Comparison of ENCODE assay signal across 1 cellular context in the genomic region with DNA sequence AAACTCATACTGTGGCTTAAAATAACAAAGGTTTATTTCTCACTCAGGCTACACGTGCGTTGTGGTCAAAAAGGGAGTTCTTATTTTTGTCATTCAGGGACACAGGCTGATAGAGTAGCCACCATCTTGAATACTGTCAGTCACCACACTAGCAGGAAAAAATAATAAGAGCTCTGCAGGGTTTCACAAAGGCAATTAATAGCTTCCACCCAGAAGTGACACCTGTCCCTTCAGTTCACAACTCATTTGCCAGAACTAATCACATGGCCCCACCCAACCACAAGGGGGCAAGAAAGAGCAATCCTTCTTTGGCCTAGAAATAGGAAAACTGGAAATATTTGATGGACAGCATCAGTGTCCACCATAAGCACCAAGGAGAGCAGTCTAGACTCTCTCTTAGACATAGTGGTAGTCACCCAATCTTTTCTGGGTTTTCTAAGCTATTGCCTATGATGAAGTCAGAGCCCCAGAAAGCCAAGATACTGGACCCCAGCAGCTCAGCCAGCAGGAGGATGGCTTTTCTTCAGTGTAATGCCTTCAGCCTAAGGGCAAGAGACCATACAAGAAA.
TF ChIP-seq lines count a peak whose summit lies in the region.

No MANE protein-coding gene starts in this region.

TF ChIP-seq in A549, 52 proteins besides CTCF, POLR2A, EP300 and RAD21 (continued from another document):
- TF ChIP-seq, protein P1, sequence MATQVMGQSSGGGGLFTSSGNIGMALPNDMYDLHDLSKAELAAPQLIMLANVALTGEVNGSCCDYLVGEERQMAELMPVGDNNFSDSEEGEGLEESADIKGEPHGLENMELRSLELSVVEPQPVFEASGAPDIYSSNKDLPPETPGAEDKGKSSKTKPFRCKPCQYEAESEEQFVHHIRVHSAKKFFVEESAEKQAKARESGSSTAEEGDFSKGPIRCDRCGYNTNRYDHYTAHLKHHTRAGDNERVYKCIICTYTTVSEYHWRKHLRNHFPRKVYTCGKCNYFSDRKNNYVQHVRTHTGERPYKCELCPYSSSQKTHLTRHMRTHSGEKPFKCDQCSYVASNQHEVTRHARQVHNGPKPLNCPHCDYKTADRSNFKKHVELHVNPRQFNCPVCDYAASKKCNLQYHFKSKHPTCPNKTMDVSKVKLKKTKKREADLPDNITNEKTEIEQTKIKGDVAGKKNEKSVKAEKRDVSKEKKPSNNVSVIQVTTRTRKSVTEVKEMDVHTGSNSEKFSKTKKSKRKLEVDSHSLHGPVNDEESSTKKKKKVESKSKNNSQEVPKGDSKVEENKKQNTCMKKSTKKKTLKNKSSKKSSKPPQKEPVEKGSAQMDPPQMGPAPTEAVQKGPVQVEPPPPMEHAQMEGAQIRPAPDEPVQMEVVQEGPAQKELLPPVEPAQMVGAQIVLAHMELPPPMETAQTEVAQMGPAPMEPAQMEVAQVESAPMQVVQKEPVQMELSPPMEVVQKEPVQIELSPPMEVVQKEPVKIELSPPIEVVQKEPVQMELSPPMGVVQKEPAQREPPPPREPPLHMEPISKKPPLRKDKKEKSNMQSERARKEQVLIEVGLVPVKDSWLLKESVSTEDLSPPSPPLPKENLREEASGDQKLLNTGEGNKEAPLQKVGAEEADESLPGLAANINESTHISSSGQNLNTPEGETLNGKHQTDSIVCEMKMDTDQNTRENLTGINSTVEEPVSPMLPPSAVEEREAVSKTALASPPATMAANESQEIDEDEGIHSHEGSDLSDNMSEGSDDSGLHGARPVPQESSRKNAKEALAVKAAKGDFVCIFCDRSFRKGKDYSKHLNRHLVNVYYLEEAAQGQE (IDR thresholded peaks at IDR 0.05) = peak; percentile 69; the same call in 1 of the 2 replicates
- no peak for TF ChIP-seq ZNF302 (CRISPR knock-in tag; IDR thresholded peaks at IDR 0.05)
- TF ChIP-seq TFCP2L1 (CRISPR knock-in tag; IDR thresholded peaks at IDR 0.05) = no peak
- TF ChIP-seq, protein P2, sequence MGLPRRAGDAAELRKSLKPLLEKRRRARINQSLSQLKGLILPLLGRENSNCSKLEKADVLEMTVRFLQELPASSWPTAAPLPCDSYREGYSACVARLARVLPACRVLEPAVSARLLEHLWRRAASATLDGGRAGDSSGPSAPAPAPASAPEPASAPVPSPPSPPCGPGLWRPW (IDR thresholded peaks at IDR 0.05) = no peak
- TF ChIP-seq NPAS2 (CRISPR knock-in tag; IDR thresholded peaks at IDR 0.05; ENCODE audit: borderline replicate concordance) = no peak
- TF ChIP-seq, protein P3, sequence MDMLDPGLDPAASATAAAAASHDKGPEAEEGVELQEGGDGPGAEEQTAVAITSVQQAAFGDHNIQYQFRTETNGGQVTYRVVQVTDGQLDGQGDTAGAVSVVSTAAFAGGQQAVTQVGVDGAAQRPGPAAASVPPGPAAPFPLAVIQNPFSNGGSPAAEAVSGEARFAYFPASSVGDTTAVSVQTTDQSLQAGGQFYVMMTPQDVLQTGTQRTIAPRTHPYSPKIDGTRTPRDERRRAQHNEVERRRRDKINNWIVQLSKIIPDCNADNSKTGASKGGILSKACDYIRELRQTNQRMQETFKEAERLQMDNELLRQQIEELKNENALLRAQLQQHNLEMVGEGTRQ (IDR thresholded peaks at IDR 0.05) = peak; percentile 42
- TF ChIP-seq, protein P4, sequence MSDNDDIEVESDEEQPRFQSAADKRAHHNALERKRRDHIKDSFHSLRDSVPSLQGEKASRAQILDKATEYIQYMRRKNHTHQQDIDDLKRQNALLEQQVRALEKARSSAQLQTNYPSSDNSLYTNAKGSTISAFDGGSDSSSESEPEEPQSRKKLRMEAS (IDR thresholded peaks at IDR 0.05) = peak; percentile 52
- TF ChIP-seq ESRRA (IDR thresholded peaks at IDR 0.05; ENCODE audit: borderline replicate concordance, low read length) = no peak
- no peak for TF ChIP-seq FOSB (CRISPR knock-in tag; IDR thresholded peaks at IDR 0.05)
- TF ChIP-seq JUNB (IDR thresholded peaks at IDR 0.05) = no peak
- TF ChIP-seq TP53 (CRISPR knock-in tag; IDR thresholded peaks at IDR 0.05) = no peak
- no peak for TF ChIP-seq GATA3 (IDR thresholded peaks at IDR 0.05; ENCODE audit: borderline replicate concordance)
- no peak for TF ChIP-seq RARB (CRISPR knock-in tag; IDR thresholded peaks at IDR 0.05)
- TF ChIP-seq CBX8 (IDR thresholded peaks at IDR 0.05) = no peak
- peak; percentile 47; the same call in 2 of the 3 replicates for TF ChIP-seq SMC3 (IDR thresholded peaks at IDR 0.05)
- TF ChIP-seq ZFP36 (IDR thresholded peaks at IDR 0.05; ENCODE audit: borderline replicate concordance, partially characterized antibody) = no peak
- no peak for TF ChIP-seq KDM5A (IDR thresholded peaks at IDR 0.05)
- TF ChIP-seq PHF8 (IDR thresholded peaks at IDR 0.05; ENCODE audit: borderline replicate concordance, low read depth) = no peak
- no peak for TF ChIP-seq FOXS1 (CRISPR knock-in tag; IDR thresholded peaks at IDR 0.05)
- TF ChIP-seq RFX5 (IDR thresholded peaks at IDR 0.05) = no peak
- TF ChIP-seq BHLHE40 (IDR thresholded peaks at IDR 0.05; ENCODE audit: low read depth, low read length) = no peak
- TF ChIP-seq MAFK (IDR thresholded peaks at IDR 0.05; ENCODE audit: partially characterized antibody) = no peak
